In the genomic region with DNA sequence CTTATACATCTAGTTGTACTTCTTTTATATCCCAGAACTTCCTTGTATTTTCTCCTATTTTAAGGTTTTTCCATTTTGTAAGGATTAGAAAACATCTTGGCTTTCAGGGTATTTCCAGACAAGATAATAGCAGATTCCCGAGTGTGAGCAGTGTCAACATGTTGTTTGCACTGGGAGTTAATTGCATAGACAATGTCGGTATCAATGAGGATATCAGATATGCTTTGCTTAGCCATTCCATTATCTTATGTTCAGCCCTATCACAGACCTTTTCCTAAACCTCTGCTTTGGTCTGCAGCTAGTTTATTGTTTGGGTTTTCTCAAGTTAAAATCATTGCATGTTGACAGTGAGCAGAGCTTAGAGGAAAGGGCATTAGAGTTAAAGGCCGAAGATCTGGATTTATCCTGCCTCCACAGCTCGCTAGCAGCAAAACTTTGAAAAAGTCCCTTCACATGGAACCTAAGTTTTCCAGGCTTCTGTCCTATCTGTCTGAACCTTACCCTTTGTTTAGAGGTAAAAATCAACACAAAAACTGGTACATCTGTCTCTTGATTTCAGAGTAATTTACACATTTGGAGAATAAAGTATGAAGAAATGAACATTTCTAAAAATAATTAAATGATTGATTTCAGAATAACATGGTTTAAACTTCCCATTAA, we compare ENCODE assay signal across 23 cellular contexts.
"Had no signal": no experiment of that assay in that cellular context is flagged by ENCODE, and none has a peak within 500 bp of the region (broad histone marks: within the 10 kb centered on the region; RNA-seq: fewer than 3 reads in every experiment).

No MANE protein-coding gene starts in this region.

- H3K36me3 Mint-ChIP-seq: natural killer cell treated with Interleukin-12 subunit alpha and Interleukin-12 subunit beta and Interleukin-15 and Interleukin-18, amount 100 ng/mL, for 72 hours; stimulated activated effector memory CD8-positive, alpha-beta T cell treated with anti-CD3 and anti-CD28 coated beads, Interleukin-12 subunit alpha, Interleukin-12 subunit beta, amount 100 ng/mL, for 72 hours had no signal

- H3K27ac Mint-ChIP-seq: naive thymus-derived CD4-positive, alpha-beta T cell; natural killer cell treated with Interleukin-12 subunit alpha and Interleukin-12 subunit beta and Interleukin-15 and Interleukin-18, amount 100 ng/mL, for 72 hours; progenitor cell of endocrine pancreas; stimulated activated effector memory CD8-positive, alpha-beta T cell treated with anti-CD3 and anti-CD28 coated beads, Interleukin-12 subunit alpha, Interleukin-12 subunit beta, amount 100 ng/mL, for 72 hours; stimulated activated naive CD8-positive, alpha-beta T cell treated with anti-CD3 and anti-CD28 coated beads, Interleukin-15, Interleukin-2, amounts not matched to agents 100 ng/mL and 50 ng/mL, for 24 hours had no signal

- H3K4me1 ChIP-seq: left lung, right atrium auricular region, spleen, suprapubic skin, tibial artery, uterus had no signal

- H3K9me3 Mint-ChIP-seq: stimulated activated effector memory CD8-positive, alpha-beta T cell treated with anti-CD3 and anti-CD28 coated beads, Interleukin-12 subunit alpha, Interleukin-12 subunit beta, amount 100 ng/mL, for 72 hours; stimulated activated naive CD8-positive, alpha-beta T cell treated with anti-CD3 and anti-CD28 coated beads, Interleukin-15, Interleukin-2, amounts not matched to agents 100 ng/mL and 50 ng/mL, for 24 hours had no signal

- DNase-seq: islet precursor cell; left lung; midbrain; mucosa of descending colon; naive thymus-derived CD4-positive, alpha-beta T cell; ovary; spleen; stimulated activated CD4-positive, alpha-beta T cell treated with anti-CD3 and anti-CD28 coated beads, Interleukin-4, amount 100 ng/mL, for 24 hours; stimulated activated naive CD4-positive, alpha-beta T cell; tibial artery; trophoblast cell; uterus had no signal

- H3K9me3 ChIP-seq: left lung, mucosa of descending colon, ovary, right atrium auricular region, spleen, suprapubic skin, thoracic aorta, tibial artery, uterus had no signal

- H3K27ac ChIP-seq: hepatocyte, left lung, ovary, right atrium auricular region, skin epidermis, spleen, suprapubic skin, thoracic aorta, tibial artery, uterus had no signal

- H3K27me3 ChIP-seq: hepatocyte, left lung, ovary, right atrium auricular region, spleen, suprapubic skin, tibial artery, uterus had no signal

- ATAC-seq: left lung; mucosa of descending colon; naive thymus-derived CD4-positive, alpha-beta T cell; natural killer cell treated with Interleukin-12 subunit alpha and Interleukin-12 subunit beta and Interleukin-15 and Interleukin-18, amount 100 ng/mL, for 72 hours; sciatic nerve; stimulated activated effector memory CD8-positive, alpha-beta T cell treated with anti-CD3 and anti-CD28 coated beads, Interleukin-12 subunit alpha, Interleukin-12 subunit beta, amount 100 ng/mL, for 72 hours had no signal

- H3K36me3 ChIP-seq: left lung, ovary, right atrium auricular region, spleen, suprapubic skin, thoracic aorta, tibial artery, uterus had no signal

- H3K4me3 ChIP-seq: hepatocyte, left lung, lung, mucosa of descending colon, ovary, right atrium auricular region, skin epidermis, spleen, suprapubic skin, thoracic aorta, tibial artery, uterus had no signal
